Comparison of ENCODE assay signal across 9 cellular contexts in the genomic region with DNA sequence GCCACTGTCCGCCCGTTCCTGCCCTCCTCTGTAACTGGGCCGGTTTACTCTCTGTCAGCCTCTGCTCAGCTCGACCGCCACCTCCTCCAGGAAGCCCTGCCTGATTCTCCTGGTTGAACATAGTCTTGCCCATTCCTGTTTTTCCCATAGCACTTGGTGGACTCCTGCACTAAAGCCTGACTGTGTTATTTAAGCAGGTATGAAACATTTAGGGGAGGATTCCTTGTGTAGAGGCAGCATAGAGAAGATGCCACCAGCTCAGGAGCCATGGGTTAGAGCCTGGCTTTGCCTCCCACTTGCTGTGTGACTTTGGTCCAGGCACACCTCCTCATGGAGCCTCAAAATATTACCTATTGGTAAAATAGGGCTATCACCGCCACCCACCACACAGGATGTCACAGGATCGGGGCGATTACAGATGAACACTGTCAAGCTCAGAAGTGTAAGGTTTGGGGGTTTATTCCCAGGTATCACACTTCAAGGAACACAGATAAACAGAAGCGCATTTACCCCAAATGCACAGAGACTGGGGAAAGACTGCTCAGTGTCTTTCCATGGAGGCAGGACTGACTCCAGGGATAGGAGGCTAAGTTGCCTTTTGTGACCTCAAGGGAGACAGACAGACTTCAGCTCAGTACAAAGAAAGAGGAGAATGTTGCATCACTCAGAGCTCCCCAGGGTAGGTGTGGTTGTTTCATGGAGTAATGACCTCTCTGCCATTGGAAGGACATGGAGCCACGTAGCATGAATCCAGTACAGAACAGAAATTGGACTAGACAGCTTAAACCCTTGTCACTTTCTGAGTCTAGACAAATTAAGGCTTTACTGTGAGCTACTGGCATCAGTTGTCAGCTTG. TPM values are rescaled to one million over a fixed set of nuclear protein-coding genes. Genes with fewer than 3 reads are reported as not detected.
DNase-seq lines count a peak whose midpoint lies in the region; ATAC-seq and TF ChIP-seq lines count a peak whose summit lies in the region.
"Had no signal": no experiment of that assay in that cellular context is flagged by ENCODE, and none has a peak within 500 bp of the region (broad histone marks: within the 10 kb centered on the region; RNA-seq: fewer than 3 reads in every experiment).

No MANE protein-coding gene starts in this region.

- intact Hi-C loops in activated CD4-positive, alpha-beta memory T cell treated with anti-CD3 and anti-CD28 coated beads for 36 hours (cut with micrococcal nuclease) = loop anchor here (10.0 kb wide), 1 partner anchor 435 kb away; no protein-coding TSS in a partner anchor
- intact Hi-C loops in gastrocnemius medialis (cut with DNase I; ENCODE audit: low total_unique reads) (no loop called here), Caco-2 (cut with micrococcal nuclease; ENCODE audit: unreplicated experiment) (no loop called here)

- in situ Hi-C loops in gastrocnemius medialis (cut with MboI; ENCODE audit: low sequenced_read_pairs in 4 of 4) = no loop called here

- H3K36me3 Mint-ChIP-seq in activated CD4-positive, alpha-beta memory T cell treated with anti-CD3 and anti-CD28 coated beads for 36 hours = peaks cover 88% of the 10 kb centered on the region
- H3K36me3 Mint-ChIP-seq in Caco-2 (ENCODE audit: insufficient read depth, unreplicated experiment) = no peaks in the 10 kb centered on the region

- no peaks in the 10 kb centered on the region for H3K27me3 Mint-ChIP-seq in activated CD4-positive, alpha-beta memory T cell treated with anti-CD3 and anti-CD28 coated beads for 36 hours
- H3K27me3 Mint-ChIP-seq in Caco-2 (ENCODE audit: insufficient read depth, unreplicated experiment) = no peaks in the 10 kb centered on the region

- TF ChIP-seq CTCF in GM06990 (IDR thresholded peaks at IDR 0.05; ENCODE audit: insufficient read depth, low read length, poor library complexity, severe bottlenecking) (no peak), gastroesophageal sphincter (IDR thresholded peaks at IDR 0.05) (no peak), gastrocnemius medialis (IDR thresholded peaks at IDR 0.05 in 4 of 5, conservative IDR thresholded peaks at IDR 0.05 in 1 of 5) (no peak), Caco-2 (IDR thresholded peaks at IDR 0.05; ENCODE audit: insufficient read depth in 1 of 2, low read depth in 1 of 2, low read length in 1 of 2, severe bottlenecking in 1 of 2, unreplicated experiment in 1 of 2) (no peak)

- POLR2A ChIA-PET in activated CD4-positive, alpha-beta memory T cell treated with anti-CD3 and anti-CD28 coated beads for 36 hours (lab: Charles Lee) = interaction anchor here (0.8 to 11.5 kb wide), 7 partner anchors 10 to 201 kb away, joined by 3 to 237 read pairs (median 3); no protein-coding TSS in a partner anchor
- POLR2A ChIA-PET in Caco-2 (lab: Charles Lee) = no interaction called here

- H3K4me3 Mint-ChIP-seq in activated CD4-positive, alpha-beta memory T cell treated with anti-CD3 and anti-CD28 coated beads for 36 hours = peak overlapping the region; percentile 80
- no peak overlapping the region for H3K4me3 Mint-ChIP-seq in Caco-2 (ENCODE audit: unreplicated experiment)

- CTCF ChIA-PET in activated CD4-positive, alpha-beta memory T cell treated with anti-CD3 and anti-CD28 coated beads for 36 hours (lab: Charles Lee) = interaction anchor here (1.0 to 8.8 kb wide), 8 partner anchors 16 to 165 kb away, joined by 3 to 76 read pairs (median 4); no protein-coding TSS in a partner anchor
- CTCF ChIA-PET in Caco-2 (lab: Charles Lee) = interaction anchor here (0.7 to 1.0 kb wide), 2 partner anchors 9 to 40 kb away, joined by 3 to 4 read pairs; no protein-coding TSS in a partner anchor

- H3K4me1 ChIP-seq in gastroesophageal sphincter (peaks cover 8 to 80% (median 31%) of the 10 kb centered on the region in 3 donors), gastrocnemius medialis (peaks cover 22 to 23% of the 10 kb centered on the region in 2 donors), Caco-2 (no peaks in the 10 kb centered on the region)

- WGBS in gastroesophageal sphincter (ENCODE audit: low coverage in 1 of 2), 2 donors = 52 to 70% methylated on average over 4 to 5 of the region's 10 CpGs

- ATAC-seq in gastroesophageal sphincter (peak; percentile 52), gastrocnemius medialis (peak; percentile 70 to 85)

- H3K27me3 ChIP-seq in GM06990 (replicated peaks; ENCODE audit: control insufficient read depth, insufficient read depth, low read length) (no peaks in the 10 kb centered on the region), gastroesophageal sphincter (no peaks in the 10 kb centered on the region), gastrocnemius medialis (no peaks in the 10 kb centered on the region), Caco-2 (replicated peaks; ENCODE audit: control insufficient read depth, insufficient read depth, low read length) (no peaks in the 10 kb centered on the region)

- no TSS peak for BruUV-seq in Caco-2 (replicated peaks; lab: Mats Ljungman, UMichigan)

- H3K36me3 ChIP-seq in GM06990 (ENCODE audit: control insufficient read depth, insufficient read depth, low read length) = peaks cover 47% of the 10 kb centered on the region
- H3K36me3 ChIP-seq in gastroesophageal sphincter = no peaks in the 10 kb centered on the region
- no peaks in the 10 kb centered on the region for H3K36me3 ChIP-seq in gastrocnemius medialis
- H3K36me3 ChIP-seq in Caco-2 (ENCODE audit: control insufficient read depth, insufficient read depth, low read length) = no peaks in the 10 kb centered on the region

- H3K4me3 ChIP-seq in GM06990 (replicated peaks; ENCODE audit: low read depth, low read length) (peak overlapping the region; percentile 32), gastroesophageal sphincter (no peak overlapping the region), gastrocnemius medialis (no peak overlapping the region), Caco-2 (ENCODE audit: low read depth, low read length) (no peak overlapping the region)

- no peaks in the 10 kb centered on the region for H3K9me3 Mint-ChIP-seq in activated CD4-positive, alpha-beta memory T cell treated with anti-CD3 and anti-CD28 coated beads for 36 hours
- H3K9me3 Mint-ChIP-seq in Caco-2 (ENCODE audit: unreplicated experiment) = no peaks in the 10 kb centered on the region

- no peaks in the 10 kb centered on the region for H3K9me3 ChIP-seq in gastroesophageal sphincter
- H3K9me3 ChIP-seq in gastrocnemius medialis = no peaks in the 10 kb centered on the region
- H3K9me3 ChIP-seq in Caco-2 = peaks cover 3% of the 10 kb centered on the region; the same call in 1 of the 2 replicates

- H3K27ac Mint-ChIP-seq in activated CD4-positive, alpha-beta memory T cell treated with anti-CD3 and anti-CD28 coated beads for 36 hours = peak overlapping the region; percentile 97
- H3K27ac Mint-ChIP-seq in Caco-2 (ENCODE audit: unreplicated experiment) = no peak overlapping the region

- DNase-seq in GM06990 (ENCODE audit: extremely low read depth, insufficient read length) = no peak
- peak; percentile 36 for DNase-seq in activated CD4-positive, alpha-beta memory T cell treated with anti-CD3 and anti-CD28 coated beads for 36 hours
- DNase-seq in gastrocnemius medialis = peak in 1 of 2 donors; percentile 66
- DNase-seq in HPDE6-E6E7 (ENCODE audit: extremely low spot score) = no peak
- no peak for DNase-seq in HuH-7.5 (ENCODE audit: low spot score)
- DNase-seq in GDM1 (lab: John Stamatoyannopoulos, UW) = no peak
- no peak for DNase-seq in Caco-2
- DNase-seq: cortex of kidney had no signal

- peaks cover 65% of the 10 kb centered on the region for H3K4me1 Mint-ChIP-seq in activated CD4-positive, alpha-beta memory T cell treated with anti-CD3 and anti-CD28 coated beads for 36 hours (ENCODE audit: low read depth)
- H3K4me1 Mint-ChIP-seq in Caco-2 (ENCODE audit: low read depth, unreplicated experiment) = no peaks in the 10 kb centered on the region

- H3K27ac ChIP-seq in gastroesophageal sphincter (peak overlapping the region; percentile 67 to 86 (median 80)), gastrocnemius medialis (peak overlapping the region; percentile 46 to 61 (median 56))

- no peak for TF ChIP-seq EP300 in gastroesophageal sphincter (IDR thresholded peaks at IDR 0.05)

- TF ChIP-seq POLR2A in gastroesophageal sphincter (IDR thresholded peaks at IDR 0.05) (no peak), gastrocnemius medialis (IDR thresholded peaks at IDR 0.05) (no peak)

RNA-seq across cellular contexts. Expression of a gene that starts 6.7 kb away (rescaled TPM):
- 100 to 1,000 TPM; 124 TPM for total RNA-seq in activated CD4-positive, alpha-beta memory T cell treated with anti-CD3 and anti-CD28 coated beads for 36 hours
- 10 to 100 TPM in 1 of 4 donors, 1 to 10 TPM in 3; 1.2 to 14.3 (median 7.1) TPM for total RNA-seq in gastroesophageal sphincter
- total RNA-seq in gastrocnemius medialis = 1 to 10 TPM in 1 of 4 donors, under 1 TPM in 3; 0.42 to 1.6 (median 0.77) TPM
- 1.1 and 1.3 TPM in 2 replicates for total RNA-seq in Caco-2 (2022)

RNA-seq across cellular contexts. Expression of a gene that starts 42.9 kb away (rescaled TPM):
- 100 to 1,000 TPM; 183 to 189 TPM for total RNA-seq in activated CD4-positive, alpha-beta memory T cell treated with anti-CD3 and anti-CD28 coated beads for 36 hours
- total RNA-seq in gastroesophageal sphincter (10 to 100 TPM; 27.0 to 82.5 (median 54.3) TPM), gastrocnemius medialis (10 to 100 TPM in 2 of 4 donors, 1 to 10 TPM in 2; 9.2 to 12.5 (median 10.8) TPM), Caco-2 (2022) (75.9 and 76.3 TPM in 2 replicates)

Comparison
In these comparisons a context has a peak if more than half of its experiments do, and no peak if none do; other contexts are left out.
1. RNA of a gene that starts 6.7 kb away (total RNA-seq): 124 TPM in activated CD4-positive, alpha-beta memory T cell treated with anti-CD3 and anti-CD28 coated beads for 36 hours; 1.2 to 14.3 TPM in gastroesophageal sphincter, 1.1 to 1.3 TPM in Caco-2 and 0.42 to 1.6 TPM in gastrocnemius medialis; every median in the first group is over 4 times any median in the second.